ENCODE assay signal across 9 cellular contexts in the genomic region with DNA sequence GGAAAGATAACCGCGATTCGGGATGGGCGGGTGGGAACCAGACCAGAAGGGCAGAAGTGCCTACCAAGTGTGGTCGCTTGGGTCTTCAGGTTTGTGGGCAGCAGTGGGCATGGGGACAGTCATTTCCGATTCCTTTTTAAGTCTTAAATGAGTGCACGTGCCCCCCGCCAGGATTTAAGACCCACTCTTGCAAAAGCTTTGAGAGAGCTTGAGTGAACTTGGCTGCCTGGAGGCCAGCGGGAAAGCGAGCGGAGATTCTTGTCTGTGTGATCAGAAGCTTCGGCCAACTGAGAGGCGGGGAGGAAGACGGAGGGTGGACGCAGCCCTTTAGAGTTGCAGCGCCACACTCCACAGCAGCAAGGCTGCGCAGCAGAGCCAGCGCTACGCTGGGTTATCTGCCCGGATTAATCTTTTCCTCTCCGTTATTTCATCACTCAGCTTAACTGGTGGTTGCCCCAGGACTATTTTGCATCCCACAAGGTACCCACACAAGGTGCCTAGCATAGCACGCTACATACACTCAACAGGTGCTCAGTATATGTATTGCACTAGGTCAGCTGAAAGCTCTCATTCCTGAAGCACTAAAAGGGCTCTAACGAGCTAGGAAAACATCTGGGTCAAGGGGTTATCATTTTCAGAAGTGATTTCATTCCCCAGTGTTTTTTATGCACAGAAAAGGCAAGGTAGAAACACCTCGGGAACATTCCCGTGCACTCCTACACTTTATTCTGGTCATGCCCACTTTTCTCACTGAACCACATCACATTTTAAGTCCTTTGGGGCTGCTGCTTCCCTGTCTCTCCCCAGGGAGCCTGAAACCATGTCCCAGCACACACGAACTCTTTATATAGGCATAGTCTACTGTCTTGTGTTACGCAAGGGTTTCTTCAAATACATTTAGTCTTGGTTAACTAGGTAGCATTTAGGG. TPM values are rescaled to one million over a fixed set of nuclear protein-coding genes. Genes with fewer than 3 reads are reported as not detected.
DNase-seq lines count a peak whose midpoint lies in the region; TF ChIP-seq lines count a peak whose summit lies in the region.
"Had no signal": no experiment of that assay in that cellular context is flagged by ENCODE, and none has a peak within 500 bp of the region (broad histone marks: within the 10 kb centered on the region; RNA-seq: fewer than 3 reads in every experiment).

No MANE protein-coding gene starts in this region.

- H3K23me2 ChIP-seq in H9 (ENCODE audit: insufficient read length, low read depth, low read length, poor library complexity, severe bottlenecking) = peaks cover 6% of the 10 kb centered on the region

- WGBS in H9 (ENCODE audit: extremely low coverage, insufficient read length, low lambda C conversion rate) = no CpG with 5 or more reads among the region's 27 CpGs
- WGBS in smooth muscle cell (ENCODE audit: low lambda C conversion rate) = 14% methylated on average over 27 of the region's 27 CpGs

- H4K8ac ChIP-seq in H9 (replicated peaks; ENCODE audit: insufficient read length, low read depth, low read length) = no peak overlapping the region

- TF ChIP-seq CTCF in H9 (conservative IDR thresholded peaks at IDR 0.05) (peak; percentile 19; the same call in 1 of the 3 replicates), brain microvascular endothelial cell (IDR thresholded peaks at IDR 0.05; ENCODE audit: low read depth, low read length, missing control alignments) (peak; percentile 44), smooth muscle cell (IDR thresholded peaks at IDR 0.05; ENCODE audit: borderline replicate concordance, insufficient read depth, poor library complexity, severe bottlenecking) (no peak)

- peaks cover 84% of the 10 kb centered on the region for H3K27me3 Mint-ChIP-seq in H9 (ENCODE audit: low read depth)

- H2AFZ ChIP-seq in H9 (ENCODE audit: low read length) = no peak overlapping the region
- no peak overlapping the region for H2AFZ ChIP-seq in smooth muscle cell (ENCODE audit: low read depth)

- H3K4me3 Mint-ChIP-seq in H9 = peak overlapping the region; percentile 70 to 79

- no peak overlapping the region for H3K18ac ChIP-seq in H9 (ENCODE audit: insufficient read length, low read depth, low read length)

- H3K4me1 ChIP-seq in H9 (ENCODE audit: insufficient read depth, low read length) = no peaks in the 10 kb centered on the region; the same call in 1 of the 2 replicates
- H3K4me1 ChIP-seq in smooth muscle cell (ENCODE audit: low read depth) = peaks cover 11% of the 10 kb centered on the region

- no peaks in the 10 kb centered on the region for H3K79me1 ChIP-seq in H9 (ENCODE audit: insufficient read depth, low read depth, low read length, poor library complexity, severe bottlenecking)

- no peaks in the 10 kb centered on the region for H3K79me2 ChIP-seq in H9 (ENCODE audit: insufficient read depth, low read length)
- no peaks in the 10 kb centered on the region for H3K79me2 ChIP-seq in smooth muscle cell (ENCODE audit: low read depth)

- H4K91ac ChIP-seq in H9 (ENCODE audit: insufficient read length, low read depth, low read length) = no peak overlapping the region

- no peak overlapping the region for H2BK5ac ChIP-seq in H9 (ENCODE audit: insufficient read length, low read length)

- H3K36me3 ChIP-seq in brain microvascular endothelial cell (replicated peaks) (no peaks in the 10 kb centered on the region), smooth muscle cell (ENCODE audit: low read depth) (no peaks in the 10 kb centered on the region)

- H3K4me3 ChIP-seq in brain microvascular endothelial cell (ENCODE audit: low read depth, low read length) (peak overlapping the region; percentile 55), smooth muscle cell (peak overlapping the region; percentile 64)

- H3K14ac ChIP-seq in H9 (ENCODE audit: insufficient read depth, low read length) = no peak overlapping the region

- H2BK20ac ChIP-seq in H9 (ENCODE audit: low read depth, low read length, poor library complexity, severe bottlenecking) = no peak overlapping the region

- no peak overlapping the region for H3K27ac ChIP-seq in H9 (ENCODE audit: insufficient read length, low read depth, low read length)
- H3K27ac ChIP-seq in brain microvascular endothelial cell = no peak overlapping the region
- H3K27ac ChIP-seq in smooth muscle cell (ENCODE audit: low read depth) = no peak overlapping the region
- H3K27ac ChIP-seq: SK-N-MC had no signal

- no peak overlapping the region for H3T11ph ChIP-seq in H9 (ENCODE audit: low read length)

- in situ Hi-C loops in SK-MEL-5 (cut with HindIII; ENCODE audit: low pct_unique_long_range_greater_than_20kb, low sequenced_read_pairs) (no loop called here), brain microvascular endothelial cell (cut with HindIII; ENCODE audit: low pct_ligation_motif_present, low sequenced_read_pairs) (no loop called here)

- H3F3A ChIP-seq in smooth muscle cell (ENCODE audit: low read depth) = peaks cover 8% of the 10 kb centered on the region

- H3K9me3 ChIP-seq in H9 (ENCODE audit: control insufficient read depth, low read depth, low read length) (no peaks in the 10 kb centered on the region), smooth muscle cell (replicated peaks; ENCODE audit: low read depth) (no peaks in the 10 kb centered on the region)

- peak; percentile 11 for DNase-seq in DMS153 (lab: John Stamatoyannopoulos, UW)
- DNase-seq in H9 = peak; percentile 70
- peak; percentile 54 for DNase-seq in SK-MEL-5 (ENCODE audit: low read depth, low spot score)
- peak; percentile 63 for DNase-seq in brain microvascular endothelial cell
- DNase-seq in islet precursor cell = peak; percentile 82
- DNase-seq in smooth muscle cell (lab: John Stamatoyannopoulos, UW; ENCODE audit: unreplicated experiment) = no peak
- DNase-seq in NCI-H2196 treated with DMSO at 0.1 percent for 48 hours (lab: John Stamatoyannopoulos, UW; ENCODE audit: unreplicated experiment) = no peak
- no peak for DNase-seq in NCI-H1694 treated with DMSO at 0.1 percent for 48 hours (lab: John Stamatoyannopoulos, UW)

- no peak overlapping the region for H4K5ac ChIP-seq in H9 (ENCODE audit: insufficient read length, low read depth, low read length)

- H3K27me3 ChIP-seq in H9 (ENCODE audit: insufficient read depth, low read length) = peaks cover 26% of the 10 kb centered on the region
- no peaks in the 10 kb centered on the region for H3K27me3 ChIP-seq in brain microvascular endothelial cell (replicated peaks)
- H3K27me3 ChIP-seq in smooth muscle cell (ENCODE audit: low read depth) = peaks cover 17% of the 10 kb centered on the region

- H2BK12ac ChIP-seq in H9 (ENCODE audit: insufficient read length, low read depth, low read length) = no peak overlapping the region

- H3K56ac ChIP-seq in H9 (ENCODE audit: insufficient read length, low read depth, low read length) = no peak overlapping the region

- no peak overlapping the region for H3K9ac ChIP-seq in H9 (ENCODE audit: extremely low read depth, insufficient read length, low read length)
- H3K9ac ChIP-seq in smooth muscle cell (ENCODE audit: low read depth) = no peak overlapping the region

- no peak overlapping the region for H3K27ac Mint-ChIP-seq in H9

- peaks cover 0 to 2% (median 0%) of the 10 kb centered on the region in 3 experiments; a peak in 1 of 7 replicates for H3K36me3 Mint-ChIP-seq in H9 (ENCODE audit: insufficient read depth in 1 of 3, low read depth in 3 of 3)

- peaks cover 12% of the 10 kb centered on the region in 2 experiments for H3K4me1 Mint-ChIP-seq in H9

- no peak overlapping the region for H3K23ac ChIP-seq in H9 (ENCODE audit: insufficient read length, low read depth, low read length)

- no peak overlapping the region for H3K4ac ChIP-seq in H9 (ENCODE audit: low read depth, low read length)

- no peak overlapping the region for H2AK5ac ChIP-seq in H9 (ENCODE audit: insufficient read length, low read length)

- 0 out of 5 replicates have a peak, but pooled peaks cover 0 to 2% of the 10 kb centered on the region in 2 experiments for H3K9me3 Mint-ChIP-seq in H9

- no peak overlapping the region for H2BK120ac ChIP-seq in H9 (ENCODE audit: low read depth, low read length, poor library complexity, severe bottlenecking)

- no peak overlapping the region for H2BK15ac ChIP-seq in H9 (ENCODE audit: low read depth, low read length)

- H4K20me1 ChIP-seq in H9 (ENCODE audit: control insufficient read depth, insufficient read depth, insufficient read length) = no peaks in the 10 kb centered on the region
- no peaks in the 10 kb centered on the region for H4K20me1 ChIP-seq in smooth muscle cell (ENCODE audit: low read depth)

- H3K4me2 ChIP-seq in H9 (ENCODE audit: insufficient read depth, insufficient read length, low read length) (peak overlapping the region; percentile 75), smooth muscle cell (peak overlapping the region; percentile 90)

RNA-seq across cellular contexts. Expression of gene BATF3, which starts 1.5 kb away (rescaled TPM):
- total RNA-seq in H9 (2021) (2.1 and 2.2 TPM in 2 replicates), smooth muscle cell (0.45 and 5.8 TPM in 2 replicates)
- total RNA-seq in SK-MEL-5 (2014; rRNA removed; shearing (Covaris generic)) = 6.9 and 7.4 TPM in 2 replicates
- 3.6 and 8.5 TPM in 2 replicates for polyA plus RNA-seq in SK-MEL-5 (2015; cell fraction: cytosol; rRNA removed)
- polyA plus RNA-seq in SK-MEL-5 (2015; cell fraction: nucleus; rRNA removed) = 3.0 and 6.1 TPM in 2 replicates
- polyA plus RNA-seq in smooth muscle cell = 11.5 and 12.1 TPM in 2 replicates

Comparison
In these comparisons a context has a peak if more than half of its experiments do, and no peak if none do; other contexts are left out.
1. DNase-seq: peak in DMS153 (single experiment), H9 (single experiment), SK-MEL-5 (single experiment), brain microvascular endothelial cell (single experiment) and islet precursor cell (single experiment); none in smooth muscle cell (single experiment), NCI-H2196 treated with DMSO at 0.1 percent for 48 hours (single experiment) and NCI-H1694 treated with DMSO at 0.1 percent for 48 hours (single experiment).